1 cellular context compared by ENCODE assay signal in the genomic region with DNA sequence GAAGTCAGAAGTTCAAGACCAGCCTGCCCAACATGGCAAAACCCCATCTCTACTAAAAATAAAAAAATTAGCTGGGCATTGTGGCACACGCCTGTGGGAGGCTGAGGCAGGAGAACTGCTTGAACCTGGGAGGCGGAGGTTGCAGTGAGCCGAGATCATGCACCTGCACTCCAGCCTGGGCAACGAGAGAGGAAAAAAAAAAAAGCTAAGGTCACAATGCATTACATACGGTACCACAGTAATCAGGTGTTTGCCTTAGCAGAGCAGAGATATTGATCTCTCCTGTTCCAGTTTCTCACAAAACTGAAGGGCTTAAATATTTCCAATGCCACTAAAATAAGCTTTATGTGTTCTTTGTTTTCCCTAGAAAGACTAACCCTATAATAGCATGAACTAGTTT.
TF ChIP-seq lines count a peak whose summit lies in the region.

No MANE protein-coding gene starts in this region.

TF ChIP-seq in HepG2, 621 proteins besides CTCF, POLR2A, EP300 and RAD21 (continued from another document):
- TF ChIP-seq HDAC2 (CRISPR knock-in tag; IDR thresholded peaks at IDR 0.05) (0 out of 2 replicates have a peak, but pooled peaks have one; percentile 20), SOX6 (IDR thresholded peaks at IDR 0.05) (no peak), SOX6 (CRISPR knock-in tag; IDR thresholded peaks at IDR 0.05) (peak; percentile 53), ZNF816 (CRISPR knock-in tag; IDR thresholded peaks at IDR 0.05; ENCODE audit: borderline replicate concordance) (0 out of 2 replicates have a peak, but pooled peaks have one; percentile 49), GATAD2A (CRISPR knock-in tag; IDR thresholded peaks at IDR 0.05) (peak; percentile 55; the same call in 1 of the 2 replicates), ZNF761 (CRISPR knock-in tag; conservative IDR thresholded peaks at IDR 0.05) (no peak), TOE1 (CRISPR knock-in tag; IDR thresholded peaks at IDR 0.05) (no peak), SALL1 (CRISPR knock-in tag; IDR thresholded peaks at IDR 0.05) (peak; percentile 56)
- TF ChIP-seq, protein P1, sequence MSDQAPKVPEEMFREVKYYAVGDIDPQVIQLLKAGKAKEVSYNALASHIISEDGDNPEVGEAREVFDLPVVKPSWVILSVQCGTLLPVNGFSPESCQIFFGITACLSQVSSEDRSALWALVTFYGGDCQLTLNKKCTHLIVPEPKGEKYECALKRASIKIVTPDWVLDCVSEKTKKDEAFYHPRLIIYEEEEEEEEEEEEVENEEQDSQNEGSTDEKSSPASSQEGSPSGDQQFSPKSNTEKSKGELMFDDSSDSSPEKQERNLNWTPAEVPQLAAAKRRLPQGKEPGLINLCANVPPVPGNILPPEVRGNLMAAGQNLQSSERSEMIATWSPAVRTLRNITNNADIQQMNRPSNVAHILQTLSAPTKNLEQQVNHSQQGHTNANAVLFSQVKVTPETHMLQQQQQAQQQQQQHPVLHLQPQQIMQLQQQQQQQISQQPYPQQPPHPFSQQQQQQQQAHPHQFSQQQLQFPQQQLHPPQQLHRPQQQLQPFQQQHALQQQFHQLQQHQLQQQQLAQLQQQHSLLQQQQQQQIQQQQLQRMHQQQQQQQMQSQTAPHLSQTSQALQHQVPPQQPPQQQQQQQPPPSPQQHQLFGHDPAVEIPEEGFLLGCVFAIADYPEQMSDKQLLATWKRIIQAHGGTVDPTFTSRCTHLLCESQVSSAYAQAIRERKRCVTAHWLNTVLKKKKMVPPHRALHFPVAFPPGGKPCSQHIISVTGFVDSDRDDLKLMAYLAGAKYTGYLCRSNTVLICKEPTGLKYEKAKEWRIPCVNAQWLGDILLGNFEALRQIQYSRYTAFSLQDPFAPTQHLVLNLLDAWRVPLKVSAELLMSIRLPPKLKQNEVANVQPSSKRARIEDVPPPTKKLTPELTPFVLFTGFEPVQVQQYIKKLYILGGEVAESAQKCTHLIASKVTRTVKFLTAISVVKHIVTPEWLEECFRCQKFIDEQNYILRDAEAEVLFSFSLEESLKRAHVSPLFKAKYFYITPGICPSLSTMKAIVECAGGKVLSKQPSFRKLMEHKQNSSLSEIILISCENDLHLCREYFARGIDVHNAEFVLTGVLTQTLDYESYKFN (CRISPR knock-in tag; conservative IDR thresholded peaks at IDR 0.05): peak; percentile 56; the same call in 1 of the 2 replicates
- TF ChIP-seq, protein P2, sequence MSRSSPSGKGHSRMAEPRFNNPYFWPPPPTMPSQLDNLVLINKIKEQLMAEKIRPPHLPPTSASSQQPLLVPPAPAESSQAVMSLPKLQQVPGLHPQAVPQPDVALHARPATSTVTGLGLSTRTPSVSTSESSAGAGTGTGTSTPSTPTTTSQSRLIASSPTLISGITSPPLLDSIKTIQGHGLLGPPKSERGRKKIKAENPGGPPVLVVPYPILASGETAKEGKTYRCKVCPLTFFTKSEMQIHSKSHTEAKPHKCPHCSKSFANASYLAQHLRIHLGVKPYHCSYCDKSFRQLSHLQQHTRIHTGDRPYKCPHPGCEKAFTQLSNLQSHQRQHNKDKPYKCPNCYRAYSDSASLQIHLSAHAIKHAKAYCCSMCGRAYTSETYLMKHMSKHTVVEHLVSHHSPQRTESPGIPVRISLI (CRISPR knock-in tag; IDR thresholded peaks at IDR 0.05; ENCODE audit: borderline replicate concordance): peak; percentile 96
- TF ChIP-seq, protein P3, sequence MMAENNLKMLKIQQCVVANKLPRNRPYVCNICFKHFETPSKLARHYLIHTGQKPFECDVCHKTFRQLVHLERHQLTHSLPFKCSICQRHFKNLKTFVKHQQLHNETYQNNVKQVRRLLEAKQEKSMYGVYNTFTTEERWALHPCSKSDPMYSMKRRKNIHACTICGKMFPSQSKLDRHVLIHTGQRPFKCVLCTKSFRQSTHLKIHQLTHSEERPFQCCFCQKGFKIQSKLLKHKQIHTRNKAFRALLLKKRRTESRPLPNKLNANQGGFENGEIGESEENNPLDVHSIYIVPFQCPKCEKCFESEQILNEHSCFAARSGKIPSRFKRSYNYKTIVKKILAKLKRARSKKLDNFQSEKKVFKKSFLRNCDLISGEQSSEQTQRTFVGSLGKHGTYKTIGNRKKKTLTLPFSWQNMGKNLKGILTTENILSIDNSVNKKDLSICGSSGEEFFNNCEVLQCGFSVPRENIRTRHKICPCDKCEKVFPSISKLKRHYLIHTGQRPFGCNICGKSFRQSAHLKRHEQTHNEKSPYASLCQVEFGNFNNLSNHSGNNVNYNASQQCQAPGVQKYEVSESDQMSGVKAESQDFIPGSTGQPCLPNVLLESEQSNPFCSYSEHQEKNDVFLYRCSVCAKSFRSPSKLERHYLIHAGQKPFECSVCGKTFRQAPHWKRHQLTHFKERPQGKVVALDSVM (CRISPR knock-in tag; IDR thresholded peaks at IDR 0.05): peak; percentile 94
